In genomic region chr14:23566112-23566781, GRCh38 we compare ENCODE assay signal across 9 cellular contexts. TPM values are rescaled to one million over a fixed set of nuclear protein-coding genes. Genes with fewer than 3 reads are reported as not detected.
A peak's percentile ranks its signal among the peaks of the same experiment; 100 is the strongest.
DNase-seq lines count a peak whose midpoint lies in the region; ATAC-seq and TF ChIP-seq lines count a peak whose summit lies in the region.
"Had no signal": no experiment of that assay in that cellular context is flagged by ENCODE, and none has a peak within 500 bp of the region (broad histone marks: within the 10 kb centered on the region; RNA-seq: fewer than 3 reads in every experiment).

No MANE protein-coding gene starts in this region.

- peaks cover 24% of the 10 kb centered on the region for H3K4me1 ChIP-seq in Loucy (ENCODE audit: insufficient read depth, low read length, poor library complexity, severe bottlenecking)
- no peaks in the 10 kb centered on the region for H3K4me1 ChIP-seq in colonic mucosa
- peaks cover 0 to 11% (median 6%) of the 10 kb centered on the region in 4 donors for H3K4me1 ChIP-seq in Peyer's patch

- no peak overlapping the region for H3K27ac ChIP-seq in CD4-positive, alpha-beta T cell (ENCODE audit: low read depth, low read length)
- H3K27ac ChIP-seq in colonic mucosa (peak overlapping the region; percentile 79), neural cell (ENCODE audit: low read length) (peak overlapping the region; percentile 86), Peyer's patch (peak overlapping the region in 1 of 4 donors; percentile 69)

- H3K79me2 ChIP-seq in Loucy (ENCODE audit: insufficient read depth, low read length) (peaks cover 25% of the 10 kb centered on the region), neural cell (replicated peaks; ENCODE audit: insufficient read depth, low read length) (no peaks in the 10 kb centered on the region)

- H3K36me3 ChIP-seq in Loucy (ENCODE audit: insufficient read depth, low read length): peaks cover 27% of the 10 kb centered on the region; the same call in 1 of the 2 replicates
- no peaks in the 10 kb centered on the region for H3K36me3 ChIP-seq in colonic mucosa
- H3K36me3 ChIP-seq in neural cell (ENCODE audit: insufficient read depth, low read length): no peaks in the 10 kb centered on the region
- peaks cover 0 to 42% (median 0%) of the 10 kb centered on the region in 3 donors for H3K36me3 ChIP-seq in Peyer's patch

- H3K9me2 ChIP-seq in Loucy (replicated peaks; ENCODE audit: low read depth, low read length): no peaks in the 10 kb centered on the region
- H3K9me2 ChIP-seq in neural cell (ENCODE audit: insufficient read depth, low read length): no peaks in the 10 kb centered on the region

- POLR2A ChIA-PET in CD4-positive, alpha-beta T cell (lab: Charles Lee): interaction anchor here (1.0 to 1.4 kb wide), 5 partner anchors 9 to 245 kb away, joined by 3 to 6 read pairs (median 3); partner anchors contain the start of genes NGDN, PABPN1 and THTPA

- TF ChIP-seq POLR2A in Peyer's patch (IDR thresholded peaks at IDR 0.05): no peak

- no peak for TF ChIP-seq CTCF in CD4-positive, alpha-beta T cell (IDR thresholded peaks at IDR 0.05)
- no peak for TF ChIP-seq CTCF in Loucy (conservative IDR thresholded peaks at IDR 0.05; ENCODE audit: low read length)
- TF ChIP-seq CTCF in colonic mucosa (IDR thresholded peaks at IDR 0.05): no peak
- no peak for TF ChIP-seq CTCF in neural cell (IDR thresholded peaks at IDR 0.05; ENCODE audit: poor library complexity, severe bottlenecking)
- TF ChIP-seq CTCF in Peyer's patch (IDR thresholded peaks at IDR 0.05): no peak

- H3F3A ChIP-seq in Loucy (ENCODE audit: low read depth) (peaks cover 8% of the 10 kb centered on the region; the same call in 1 of the 2 replicates), neural cell (ENCODE audit: insufficient read depth, low read length, poor library complexity, severe bottlenecking) (no peaks in the 10 kb centered on the region)

- peak overlapping the region; percentile 96 for H3K27ac Mint-ChIP-seq in CD4-positive, alpha-beta T cell

- peaks cover 52% of the 10 kb centered on the region for H3K4me1 Mint-ChIP-seq in CD4-positive, alpha-beta T cell (ENCODE audit: low read depth)

- peak overlapping the region; percentile 99 for H3K4me3 Mint-ChIP-seq in CD4-positive, alpha-beta T cell

- no peak for DNase-seq in CD4-positive, alpha-beta T cell
- DNase-seq in colonic mucosa: no peak
- no peak for DNase-seq in Peyer's patch
- no peak for DNase-seq in MV-4-11 (lab: John Stamatoyannopoulos, UW)
- DNase-seq: T-helper 9 cell had no signal

- no peaks in the 10 kb centered on the region for H3K9me3 Mint-ChIP-seq in CD4-positive, alpha-beta T cell

- no peak for TF ChIP-seq RAD21 in neural cell (conservative IDR thresholded peaks at IDR 0.05)

- intact Hi-C loops in CD4-positive, alpha-beta T cell (cut with DNase I, micrococcal nuclease): loop anchor here in 1 of 2 experiments (5.0 to 10.0 kb wide), 3 partner anchors 471 to 876 kb away; partner anchors contain the start of genes ACIN1, C14orf119, DCAF11 and NRL
- intact Hi-C loops in colonic mucosa (cut with DNase I): no loop called here

- H3K4me3 ChIP-seq in Loucy (ENCODE audit: low read length, poor library complexity, severe bottlenecking) (peak overlapping the region; percentile 92), colonic mucosa (no peak overlapping the region), neural cell (ENCODE audit: low read length) (peak overlapping the region; percentile 73), Peyer's patch (no peak overlapping the region)

- H3K9me3 ChIP-seq in CD4-positive, alpha-beta T cell (ENCODE audit: control insufficient read depth, low read length): no peaks in the 10 kb centered on the region
- H3K9me3 ChIP-seq in Loucy (ENCODE audit: insufficient read depth, low read depth, low read length): no peaks in the 10 kb centered on the region
- H3K9me3 ChIP-seq in colonic mucosa: no peaks in the 10 kb centered on the region
- H3K9me3 ChIP-seq in neural cell (ENCODE audit: low read length): no peaks in the 10 kb centered on the region
- H3K9me3 ChIP-seq in Peyer's patch: no peaks in the 10 kb centered on the region

- H2AFZ ChIP-seq in Loucy (ENCODE audit: low read length): no peak overlapping the region
- H2AFZ ChIP-seq in neural cell (ENCODE audit: low read depth, low read length): no peak overlapping the region

- peak overlapping the region; percentile 83 for H3K9ac ChIP-seq in Loucy (ENCODE audit: low read depth, low read length, poor library complexity, severe bottlenecking)
- peak overlapping the region in 1 of 2 donors; percentile 82 for H3K9ac ChIP-seq in colonic mucosa (ENCODE audit: low read depth in 2 of 2, low read length in 2 of 2)
- peak overlapping the region; percentile 88 for H3K9ac ChIP-seq in neural cell (ENCODE audit: low read length)

- peak overlapping the region; percentile 90 for H3K4me2 ChIP-seq in Loucy (ENCODE audit: low read depth, low read length, poor library complexity, severe bottlenecking)
- H3K4me2 ChIP-seq in neural cell (ENCODE audit: low read length): peak overlapping the region; percentile 68

- no peak for TF ChIP-seq EP300 in neural cell (conservative IDR thresholded peaks at IDR 0.05; ENCODE audit: poor library complexity, severe bottlenecking)

- H4K20me1 ChIP-seq in Loucy (ENCODE audit: insufficient read depth, low read length, poor library complexity, severe bottlenecking) (peaks cover 19% of the 10 kb centered on the region), neural cell (ENCODE audit: insufficient read depth) (no peaks in the 10 kb centered on the region)

- H3K27me3 ChIP-seq in CD4-positive, alpha-beta T cell (ENCODE audit: control insufficient read depth, insufficient read depth, low read length): no peaks in the 10 kb centered on the region
- H3K27me3 ChIP-seq in Loucy (ENCODE audit: insufficient read depth, low read length, poor library complexity, severe bottlenecking): no peaks in the 10 kb centered on the region
- no peaks in the 10 kb centered on the region for H3K27me3 ChIP-seq in colonic mucosa
- H3K27me3 ChIP-seq in neural cell (ENCODE audit: insufficient read depth, low read depth, low read length): no peaks in the 10 kb centered on the region
- H3K27me3 ChIP-seq in Peyer's patch: no peaks in the 10 kb centered on the region

- CTCF ChIA-PET in CD4-positive, alpha-beta T cell (lab: Charles Lee): interaction anchor here (1.0 kb wide), 1 partner anchor 87 kb away, joined by 3 read pairs; no protein-coding TSS in a partner anchor

- no peak for ATAC-seq in CD4-positive, alpha-beta T cell (ENCODE audit: poor library complexity)
- no peak for ATAC-seq in HG03565 (IDR thresholded peaks at IDR 0.05; ENCODE audit: unreplicated experiment)
- ATAC-seq in HG03571 (IDR thresholded peaks at IDR 0.05; ENCODE audit: unreplicated experiment): no peak

- H3K36me3 Mint-ChIP-seq in CD4-positive, alpha-beta T cell (ENCODE audit: low read depth): peaks cover 50% of the 10 kb centered on the region

- H3K27me3 Mint-ChIP-seq in CD4-positive, alpha-beta T cell: no peaks in the 10 kb centered on the region

TF ChIP-seq in neural cell, 6 proteins besides CTCF, POLR2A, EP300 and RAD21:
- TF ChIP-seq TAF1 (IDR thresholded peaks at IDR 0.05; ENCODE audit: low read depth): no peak
- TF ChIP-seq SMC3 (conservative IDR thresholded peaks at IDR 0.05; ENCODE audit: poor library complexity): no peak
- no peak for TF ChIP-seq REST (IDR thresholded peaks at IDR 0.05; ENCODE audit: borderline replicate concordance)
- TF ChIP-seq POLR2AphosphoS5 (IDR thresholded peaks at IDR 0.05): peak; percentile 6
- no peak for TF ChIP-seq EZH2 (IDR thresholded peaks at IDR 0.05; ENCODE audit: borderline replicate concordance, insufficient read depth, low read length, poor library complexity, severe bottlenecking)
- no peak for TF ChIP-seq MXI1 (conservative IDR thresholded peaks at IDR 0.05; ENCODE audit: poor library complexity, severe bottlenecking)

RNA-seq across cellular contexts. Expression of gene AP1G2, which starts 1.3 kb away (rescaled TPM):
- total RNA-seq in CD4-positive, alpha-beta T cell: 100 to 1,000 TPM; 193 to 198 TPM
- 100 to 1,000 TPM; 154 to 214 TPM for total RNA-seq in colonic mucosa
- polyA plus RNA-seq in neural cell: 127 and 163 TPM in 2 replicates
- polyA minus RNA-seq in neural cell: 46.5 and 53.4 TPM in 2 replicates
- 100 to 1,000 TPM; 175 to 369 (median 341) TPM for total RNA-seq in Peyer's patch

RNA-seq across cellular contexts. Expression of gene THTPA, which starts 10.2 kb away (rescaled TPM):
- total RNA-seq in CD4-positive, alpha-beta T cell: 10 to 100 TPM; 13.0 to 13.4 TPM
- total RNA-seq in colonic mucosa (10 to 100 TPM in 1 of 2 donors, 1 to 10 TPM in 1; 9.0 to 21.0 TPM), Peyer's patch (10 to 100 TPM; 23.3 to 48.5 (median 37.6) TPM)
- 51.3 and 58.2 TPM in 2 replicates for polyA plus RNA-seq in neural cell
- 25.8 and 37.0 TPM in 2 replicates for polyA minus RNA-seq in neural cell

RNA-seq across cellular contexts. Expression of gene JPH4, which starts 12.3 kb away (rescaled TPM):
- total RNA-seq in CD4-positive, alpha-beta T cell: not detected
- under 1 TPM; 0.30 to 0.58 TPM for total RNA-seq in colonic mucosa
- polyA plus RNA-seq in neural cell: 68.2 and 76.9 TPM in 2 replicates
- 59.4 and 60.7 TPM in 2 replicates for polyA minus RNA-seq in neural cell
- 1 to 10 TPM in 2 of 4 donors, under 1 TPM in 1, not detected in 1; 0.85 to 8.3 (median 1.5) TPM for total RNA-seq in Peyer's patch

RNA-seq across cellular contexts. Expression of gene ZFHX2, which starts 14.7 kb away (rescaled TPM):
- under 1 TPM; 0.19 to 0.22 TPM for total RNA-seq in CD4-positive, alpha-beta T cell
- total RNA-seq in colonic mucosa (1 to 10 TPM; 1.8 to 2.0 TPM), Peyer's patch (1 to 10 TPM in 2 of 4 donors, under 1 TPM in 2; 0.53 to 7.4 (median 1.0) TPM)
- 0.72 and 1.7 TPM in 2 replicates for polyA plus RNA-seq in neural cell
- 5.4 and 13.0 TPM in 2 replicates for polyA minus RNA-seq in neural cell

Comparison
In these comparisons a context has a peak if more than half of its experiments do, and no peak if none do; other contexts are left out.
1. H3K4me3 ChIP-seq: peak in Loucy (single experiment) and neural cell (single experiment); none in colonic mucosa (single experiment) and Peyer's patch (0 of 4).